Comparison of ENCODE assay signal across 22 cellular contexts in genomic region chr7:143356414-143357050, GRCh38. TPM values are rescaled to one million over a fixed set of nuclear protein-coding genes. Genes with fewer than 3 reads are reported as not detected.
DNase-seq lines count a peak whose midpoint lies in the region; ATAC-seq, FAIRE-seq and TF ChIP-seq lines count a peak whose summit lies in the region.
"Had no signal": no experiment of that assay in that cellular context is flagged by ENCODE, and none has a peak within 500 bp of the region (broad histone marks: within the 10 kb centered on the region; RNA-seq: fewer than 3 reads in every experiment).

No MANE protein-coding gene starts in this region.

- no peaks in the 10 kb centered on the region for H3K79me2 ChIP-seq in HepG2 (ENCODE audit: insufficient read depth, low read length)

- H3K27ac ChIP-seq in HepG2 (ENCODE audit: extremely low read length, insufficient read depth, low read length) (no peak overlapping the region), right lobe of liver (no peak overlapping the region), endodermal cell (ENCODE audit: low read depth, low read length) (no peak overlapping the region), neuronal stem cell (replicated peaks; ENCODE audit: low read length) (no peak overlapping the region), temporal lobe (ENCODE audit: low read depth, low read length) (peak overlapping the region; percentile 10)
- H3K27ac ChIP-seq: BLaER1 had no signal

- no peaks in the 10 kb centered on the region for H3K9me3 Mint-ChIP-seq in endodermal cell
- H3K9me3 Mint-ChIP-seq: HFFc6 had no signal

- H3K9ac ChIP-seq in HepG2 (ENCODE audit: insufficient read depth, low read depth, low read length) (no peak overlapping the region), endodermal cell (ENCODE audit: extremely low read depth, low read length, poor library complexity, severe bottlenecking) (no peak overlapping the region), neuronal stem cell (ENCODE audit: low read depth, low read length, poor library complexity) (no peak overlapping the region)
- H3K9ac ChIP-seq: BLaER1 had no signal

- peaks cover 32% of the 10 kb centered on the region for H3K27me3 Mint-ChIP-seq in endodermal cell (ENCODE audit: insufficient read depth)

- intact Hi-C loops in HepG2 (cut with micrococcal nuclease; ENCODE audit: unreplicated experiment), result no loop called here
- intact Hi-C loops in right lobe of liver (cut with DNase I), result no loop called here

- no peaks in the 10 kb centered on the region for H3K36me3 Mint-ChIP-seq in endodermal cell (ENCODE audit: low read depth)
- H3K36me3 Mint-ChIP-seq: CD4-positive, alpha-beta memory T cell had no signal

- H3K4me2 ChIP-seq in HepG2 (ENCODE audit: low read depth, low read length) (no peak overlapping the region), neuronal stem cell (ENCODE audit: insufficient read depth, low read length, poor library complexity, severe bottlenecking) (no peak overlapping the region)
- H3K4me2 ChIP-seq: BLaER1 had no signal

- TF ChIP-seq CTCF in HepG2 (CRISPR knock-in tag; IDR thresholded peaks at IDR 0.05) (no peak), right lobe of liver (IDR thresholded peaks at IDR 0.05) (no peak), endodermal cell (conservative IDR thresholded peaks at IDR 0.05) (no peak), GM13976 (IDR thresholded peaks at IDR 0.05; ENCODE audit: borderline replicate concordance, control extremely low read depth, extremely low read depth, insufficient read depth, missing control alignments) (no peak)

- H3K4ac ChIP-seq in neuronal stem cell (ENCODE audit: low read length), result no peak overlapping the region

- no peak overlapping the region for H2BK120ac ChIP-seq in neuronal stem cell (ENCODE audit: low read depth, low read length)

- H3K14ac ChIP-seq in neuronal stem cell (ENCODE audit: low read length), result no peak overlapping the region

- TF ChIP-seq EP300 in HepG2 (IDR thresholded peaks at IDR 0.05; ENCODE audit: low read depth in 2 of 2, low read length in 2 of 2) (no peak), HepG2 (CRISPR knock-in tag; IDR thresholded peaks at IDR 0.05; ENCODE audit: borderline replicate concordance) (no peak)

- no peak overlapping the region for H3K18ac ChIP-seq in neuronal stem cell (ENCODE audit: low read length)

- peak overlapping the region; percentile 25 for H3K23ac ChIP-seq in neuronal stem cell (ENCODE audit: low read depth, low read length, poor library complexity)

- no peak for ATAC-seq in HepG2
- ATAC-seq in right lobe of liver, result no peak
- ATAC-seq: GM12878, HCT116 had no signal

- peaks cover 3 to 45% of the 10 kb centered on the region in 2 experiments; a peak in 4 of 5 replicates for H3K27me3 ChIP-seq in HepG2 (ENCODE audit: control insufficient read depth in 1 of 2, insufficient read depth in 2 of 2, low read length in 2 of 2)
- H3K27me3 ChIP-seq in right lobe of liver, result no peaks in the 10 kb centered on the region
- peaks cover 23% of the 10 kb centered on the region for H3K27me3 ChIP-seq in endodermal cell (ENCODE audit: control insufficient read depth, insufficient read depth, low read length, poor library complexity, severe bottlenecking)
- H3K27me3 ChIP-seq in neuronal stem cell (ENCODE audit: control insufficient read depth in 3 of 3, insufficient read depth in 3 of 3, low read depth in 1 of 3, low read length in 3 of 3), result no peaks in the 10 kb centered on the region

- FAIRE-seq in HepG2 (lab: Jason Lieb, UNC), result no peak
- FAIRE-seq: GM12878, GM18507, HTR-8/SVneo had no signal

- in situ Hi-C loops in HepG2 (cut with HindIII; ENCODE audit: extremely low pct_ligation_motif_present, low pct_unique_long_range_greater_than_20kb), result no loop called here
- in situ Hi-C loops in GM13976 (cut with MboI; ENCODE audit: low sequenced_read_pairs, unreplicated experiment), result no loop called here

- H3K79me1 ChIP-seq in neuronal stem cell (ENCODE audit: low read depth, low read length), result peaks cover 2% of the 10 kb centered on the region

- H3K36me3 ChIP-seq in HepG2 (replicated peaks in 1 of 2; ENCODE audit: control insufficient read depth in 1 of 2, insufficient read depth in 2 of 2, low read length in 2 of 2) (no peaks in the 10 kb centered on the region), right lobe of liver (no peaks in the 10 kb centered on the region), endodermal cell (ENCODE audit: control insufficient read depth, insufficient read depth, low read length) (no peaks in the 10 kb centered on the region), neuronal stem cell (replicated peaks in 1 of 2; ENCODE audit: control insufficient read depth in 2 of 2, insufficient read depth in 2 of 2, low read length in 2 of 2) (peaks cover 37 to 42% of the 10 kb centered on the region in 2 donors)
- H3K36me3 ChIP-seq: BLaER1 had no signal

- DNase-seq in HepG2 (ENCODE audit: low spot score), result no peak
- DNase-seq in right lobe of liver, result no peak
- DNase-seq in endodermal cell, result peak; percentile 29
- DNase-seq in neuronal stem cell (ENCODE audit: low spot score), result no peak
- DNase-seq in NCI-H69 (lab: John Stamatoyannopoulos, UW), result no peak
- DNase-seq in GM13976 (ENCODE audit: low spot score), result no peak
- no peak for DNase-seq in cerebellar nuclear complex (lab: John Stamatoyannopoulos, UW)
- DNase-seq: 8988T; CD4-positive, alpha-beta memory T cell; DMS79 treated with DMSO at 0.1 percent for 48 hours; GOT3; H7; HFFc6 had no signal

- TF ChIP-seq POLR2A in HepG2 (IDR thresholded peaks at IDR 0.05; ENCODE audit: insufficient read depth in 1 of 2, low read depth in 2 of 2, low read length in 2 of 2) (no peak), right lobe of liver (IDR thresholded peaks at IDR 0.05) (no peak)

- H2AK5ac ChIP-seq in neuronal stem cell (ENCODE audit: low read depth, low read length), result no peak overlapping the region

- H2BK15ac ChIP-seq in neuronal stem cell (ENCODE audit: low read length), result no peak overlapping the region

- H3K4me1 Mint-ChIP-seq in endodermal cell, result peaks cover 3% of the 10 kb centered on the region

- no peak overlapping the region for H4K8ac ChIP-seq in neuronal stem cell (ENCODE audit: low read depth, low read length)

- H3K4me3 ChIP-seq in HepG2 (replicated peaks in 1 of 3; ENCODE audit: insufficient read depth in 1 of 3, low read depth in 2 of 3, low read length in 3 of 3) (no peak overlapping the region), right lobe of liver (no peak overlapping the region), endodermal cell (ENCODE audit: low read length) (no peak overlapping the region), neuronal stem cell (ENCODE audit: low read length in 2 of 2) (no peak overlapping the region)
- H3K4me3 ChIP-seq: BLaER1, GM12878 had no signal

- H2AFZ ChIP-seq in HepG2 (ENCODE audit: low read length), result no peak overlapping the region
- H2AFZ ChIP-seq in neuronal stem cell (ENCODE audit: low read length), result no peak overlapping the region

- no peak overlapping the region for H3K27ac Mint-ChIP-seq in endodermal cell
- H3K27ac Mint-ChIP-seq: CD14-positive monocyte, HFFc6 had no signal

- H4K91ac ChIP-seq in neuronal stem cell (ENCODE audit: low read depth, low read length, poor library complexity), result no peak overlapping the region

- H4K20me1 ChIP-seq in HepG2 (ENCODE audit: insufficient read depth, low read length), result no peaks in the 10 kb centered on the region

- H3K4me3 Mint-ChIP-seq in endodermal cell, result no peak overlapping the region
- H3K4me3 Mint-ChIP-seq: CD14-positive monocyte, HFFc6 had no signal

- H2BK5ac ChIP-seq in neuronal stem cell (ENCODE audit: low read length), result no peak overlapping the region

- no peaks in the 10 kb centered on the region for H3K9me3 ChIP-seq in HepG2 (ENCODE audit: low read length)
- no peaks in the 10 kb centered on the region for H3K9me3 ChIP-seq in right lobe of liver
- H3K9me3 ChIP-seq in endodermal cell (ENCODE audit: control insufficient read depth, low read length), result no peaks in the 10 kb centered on the region
- no peaks in the 10 kb centered on the region for H3K9me3 ChIP-seq in neuronal stem cell (replicated peaks in 1 of 2; ENCODE audit: control insufficient read depth in 2 of 2, insufficient read depth in 1 of 2, low read depth in 1 of 2, low read length in 2 of 2)
- H3K9me3 ChIP-seq: BLaER1 had no signal

- no peak overlapping the region for H2BK12ac ChIP-seq in neuronal stem cell (ENCODE audit: low read length)

- WGBS in HepG2 (ENCODE audit: low lambda C conversion rate), result 40% methylated on average over 3 of the region's 13 CpGs
- 100% methylated on average over 2 of the region's 13 CpGs for WGBS in right lobe of liver (ENCODE audit: insufficient coverage, low coverage, low lambda C conversion rate, missing lambda C conversion rate)
- 95 to 100% methylated on average over 5 to 13 of the region's 13 CpGs for WGBS in endodermal cell (ENCODE audit: insufficient coverage in 1 of 2, insufficient read length in 1 of 2), 2 experiments
- WGBS in neuronal stem cell (ENCODE audit: extremely low coverage in 2 of 2, insufficient read length in 2 of 2, insufficient replicate concordance in 1 of 2), 2 donors, result no CpG with 5 or more reads among the region's 13 CpGs

- no TSS peak for BruUV-seq in HepG2 (replicated peaks; lab: Mats Ljungman, UMichigan)

- no peak for TF ChIP-seq RAD21 in HepG2 (CRISPR knock-in tag; IDR thresholded peaks at IDR 0.05)

- POLR2A ChIA-PET in HepG2 (lab: Yijun Ruan, JAX), result no interaction called here

- no peaks in the 10 kb centered on the region for H3K4me1 ChIP-seq in HepG2 (ENCODE audit: insufficient read depth, low read length)
- peaks cover 0 to 11% (median 2%) of the 10 kb centered on the region in 4 donors for H3K4me1 ChIP-seq in right lobe of liver
- no peaks in the 10 kb centered on the region for H3K4me1 ChIP-seq in endodermal cell (ENCODE audit: control insufficient read depth, insufficient read depth, low read length)
- H3K4me1 ChIP-seq in neuronal stem cell (ENCODE audit: control insufficient read depth in 2 of 2, insufficient read depth in 1 of 2, low read depth in 1 of 2, low read length in 2 of 2), result peaks cover 24% of the 10 kb centered on the region in 2 donors

- CTCF ChIA-PET in HepG2 (lab: Yijun Ruan, JAX; ENCODE audit: low intra/inter-chr PET ratio, low total read pairs), result no interaction called here

RNA-seq across cellular contexts. Expression of gene FAM131B, which starts 6.0 kb away (rescaled TPM):
- 0.07 TPM in 1 of 2 replicates, not detected in the other for total RNA-seq in HepG2 (2016; rRNA removed; fragmentation: Illumina TruSeq; extraction: Trizol)
- total RNA-seq in HepG2 (2016; cell fraction: cytosol; rRNA removed; fragmentation: Illumina TruSeq; extraction: Trizol; ENCODE audit: low read depth), result not detected in 2 replicates
- total RNA-seq in HepG2 (2016; cell fraction: insoluble cytoplasmic fraction; rRNA removed; fragmentation: Illumina TruSeq; extraction: Trizol), result 0.15 TPM in 1 of 2 replicates, not detected in the other
- not detected in 2 replicates for total RNA-seq in HepG2 (2016; cell fraction: membrane; rRNA removed; fragmentation: Illumina TruSeq; extraction: Trizol)
- total RNA-seq in HepG2 (2016; cell fraction: nucleus; rRNA removed; fragmentation: Illumina TruSeq; extraction: Trizol), result not detected in 2 replicates
- polyA plus RNA-seq in HepG2 (2011; rRNA removed), result not detected in 2 replicates
- not detected in 2 replicates for polyA plus RNA-seq in HepG2 (2011; cell fraction: cytosol; rRNA removed)
- polyA plus RNA-seq in HepG2 (2011; cell fraction: nucleus; rRNA removed), result not detected in 2 replicates
- polyA plus RNA-seq in HepG2 (2012), result not detected in 2 replicates
- not detected in 2 replicates for polyA plus RNA-seq in HepG2 (2016; cell fraction: cytosol; fragmentation: Illumina TruSeq; extraction: Trizol; ENCODE audit: low read depth)
- polyA plus RNA-seq in HepG2 (2016; cell fraction: insoluble cytoplasmic fraction; fragmentation: Illumina TruSeq; extraction: Trizol; ENCODE audit: low read depth), result not detected in 2 replicates
- polyA plus RNA-seq in HepG2 (2016; cell fraction: membrane; fragmentation: Illumina TruSeq; extraction: Trizol; ENCODE audit: low read depth), result not detected in 2 replicates
- polyA plus RNA-seq in HepG2 (2016; cell fraction: nucleus; fragmentation: Illumina TruSeq; extraction: Trizol; ENCODE audit: insufficient read depth, low read depth), result not detected in 2 replicates
- 0.54 TPM in 1 of 2 replicates, not detected in the other for polyA minus RNA-seq in HepG2 (2011; rRNA and poly(A)+ RNA removed; ENCODE audit: low replicate concordance)
- not detected in 2 replicates for polyA minus RNA-seq in HepG2 (2011; cell fraction: cytosol; rRNA and poly(A)+ RNA removed)
- polyA minus RNA-seq in HepG2 (2011; cell fraction: nucleus; rRNA and poly(A)+ RNA removed), result not detected in 2 replicates
- total RNA-seq in right lobe of liver, result under 1 TPM; 0.05 to 0.51 (median 0.14) TPM
- 1 to 10 TPM; 1.9 to 3.6 TPM for total RNA-seq in endodermal cell
- 26.5 TPM for polyA plus RNA-seq in endodermal cell (2013, experiment 1 of 2)
- polyA plus RNA-seq in endodermal cell (2013, experiment 2 of 2), result 21.7 TPM
- 27.3 TPM for polyA plus RNA-seq in neuronal stem cell (2013, experiment 1 of 2)
- 26.2 TPM for polyA plus RNA-seq in neuronal stem cell (2013, experiment 2 of 2)
- total RNA-seq in temporal lobe, result 79.7 TPM
- polyA plus RNA-seq: CD4-positive, alpha-beta memory T cell had no signal

RNA-seq across cellular contexts. Expression of gene ZYX, which starts 24.6 kb away (rescaled TPM):
- total RNA-seq in HepG2 (2016; rRNA removed; fragmentation: Illumina TruSeq; extraction: Trizol), result 13.1 and 13.7 TPM in 2 replicates
- 4.5 and 5.0 TPM in 2 replicates for total RNA-seq in HepG2 (2016; cell fraction: cytosol; rRNA removed; fragmentation: Illumina TruSeq; extraction: Trizol; ENCODE audit: low read depth)
- total RNA-seq in HepG2 (2016; cell fraction: insoluble cytoplasmic fraction; rRNA removed; fragmentation: Illumina TruSeq; extraction: Trizol), result 13.1 and 14.8 TPM in 2 replicates
- 14.4 and 16.8 TPM in 2 replicates for total RNA-seq in HepG2 (2016; cell fraction: membrane; rRNA removed; fragmentation: Illumina TruSeq; extraction: Trizol)
- total RNA-seq in HepG2 (2016; cell fraction: nucleus; rRNA removed; fragmentation: Illumina TruSeq; extraction: Trizol), result 17.7 and 17.8 TPM in 2 replicates
- 9.9 and 10.5 TPM in 2 replicates for polyA plus RNA-seq in HepG2 (2011; rRNA removed)
- 5.3 and 6.8 TPM in 2 replicates for polyA plus RNA-seq in HepG2 (2011; cell fraction: cytosol; rRNA removed)
- polyA plus RNA-seq in HepG2 (2011; cell fraction: nucleus; rRNA removed), result 39.4 and 48.1 TPM in 2 replicates
- 28.9 and 45.1 TPM in 2 replicates for polyA plus RNA-seq in HepG2 (2012)
- 21.1 and 21.6 TPM in 2 replicates for polyA plus RNA-seq in HepG2 (2016; cell fraction: cytosol; fragmentation: Illumina TruSeq; extraction: Trizol; ENCODE audit: low read depth)
- 42.5 and 68.7 TPM in 2 replicates for polyA plus RNA-seq in HepG2 (2016; cell fraction: insoluble cytoplasmic fraction; fragmentation: Illumina TruSeq; extraction: Trizol; ENCODE audit: low read depth)
- polyA plus RNA-seq in HepG2 (2016; cell fraction: membrane; fragmentation: Illumina TruSeq; extraction: Trizol; ENCODE audit: low read depth), result 38.4 and 41.1 TPM in 2 replicates
- polyA plus RNA-seq in HepG2 (2016; cell fraction: nucleus; fragmentation: Illumina TruSeq; extraction: Trizol; ENCODE audit: insufficient read depth, low read depth), result 65.4 and 70.0 TPM in 2 replicates
- polyA minus RNA-seq in HepG2 (2011; rRNA and poly(A)+ RNA removed; ENCODE audit: low replicate concordance), result 21.6 and 35.6 TPM in 2 replicates
- 17.9 and 21.7 TPM in 2 replicates for polyA minus RNA-seq in HepG2 (2011; cell fraction: cytosol; rRNA and poly(A)+ RNA removed)
- polyA minus RNA-seq in HepG2 (2011; cell fraction: nucleus; rRNA and poly(A)+ RNA removed), result 22.5 and 32.2 TPM in 2 replicates
- 100 to 1,000 TPM in 1 of 6 experiments, 10 to 100 TPM in 5; 29.7 to 129 (median 43.6) TPM for total RNA-seq in right lobe of liver
- total RNA-seq in endodermal cell, result 100 to 1,000 TPM; 127 to 161 TPM
- polyA plus RNA-seq in endodermal cell (2013, experiment 1 of 2), result 116 TPM
- polyA plus RNA-seq in endodermal cell (2013, experiment 2 of 2), result 102 TPM
- 85.0 TPM for polyA plus RNA-seq in neuronal stem cell (2013, experiment 1 of 2)
- polyA plus RNA-seq in neuronal stem cell (2013, experiment 2 of 2), result 85.7 TPM
- total RNA-seq in temporal lobe, result 10.6 TPM

RNA-seq across cellular contexts. Expression of gene CLCN1, which starts 40.6 kb away (rescaled TPM):
- total RNA-seq in HepG2 (2016; rRNA removed; fragmentation: Illumina TruSeq; extraction: Trizol) (not detected in 2 replicates), right lobe of liver (not detected), endodermal cell (under 1 TPM in 1 of 2 donors, not detected in 1; 0.53 TPM), temporal lobe (not detected)
- total RNA-seq in HepG2 (2016; cell fraction: cytosol; rRNA removed; fragmentation: Illumina TruSeq; extraction: Trizol; ENCODE audit: low read depth), result not detected in 2 replicates
- not detected in 2 replicates for total RNA-seq in HepG2 (2016; cell fraction: insoluble cytoplasmic fraction; rRNA removed; fragmentation: Illumina TruSeq; extraction: Trizol)
- not detected in 2 replicates for total RNA-seq in HepG2 (2016; cell fraction: membrane; rRNA removed; fragmentation: Illumina TruSeq; extraction: Trizol)
- not detected in 2 replicates for total RNA-seq in HepG2 (2016; cell fraction: nucleus; rRNA removed; fragmentation: Illumina TruSeq; extraction: Trizol)
- 0.01 TPM in 1 of 2 replicates, not detected in the other for polyA plus RNA-seq in HepG2 (2011; rRNA removed)
- not detected in 2 replicates for polyA plus RNA-seq in HepG2 (2011; cell fraction: cytosol; rRNA removed)
- polyA plus RNA-seq in HepG2 (2011; cell fraction: nucleus; rRNA removed), result not detected in 2 replicates
- not detected in 2 replicates for polyA plus RNA-seq in HepG2 (2012)
- not detected in 2 replicates for polyA plus RNA-seq in HepG2 (2016; cell fraction: cytosol; fragmentation: Illumina TruSeq; extraction: Trizol; ENCODE audit: low read depth)
- polyA plus RNA-seq in HepG2 (2016; cell fraction: insoluble cytoplasmic fraction; fragmentation: Illumina TruSeq; extraction: Trizol; ENCODE audit: low read depth), result not detected in 2 replicates
- not detected in 2 replicates for polyA plus RNA-seq in HepG2 (2016; cell fraction: membrane; fragmentation: Illumina TruSeq; extraction: Trizol; ENCODE audit: low read depth)
- polyA plus RNA-seq in HepG2 (2016; cell fraction: nucleus; fragmentation: Illumina TruSeq; extraction: Trizol; ENCODE audit: insufficient read depth, low read depth), result not detected in 2 replicates
- polyA minus RNA-seq in HepG2 (2011; rRNA and poly(A)+ RNA removed; ENCODE audit: low replicate concordance), result 0.07 TPM in 1 of 2 replicates, not detected in the other
- polyA minus RNA-seq in HepG2 (2011; cell fraction: cytosol; rRNA and poly(A)+ RNA removed), result not detected in 2 replicates
- not detected in 2 replicates for polyA minus RNA-seq in HepG2 (2011; cell fraction: nucleus; rRNA and poly(A)+ RNA removed)
- polyA plus RNA-seq in endodermal cell (2013, experiment 1 of 2), result not detected
- 0.08 TPM for polyA plus RNA-seq in endodermal cell (2013, experiment 2 of 2)
- 0.03 TPM for polyA plus RNA-seq in neuronal stem cell (2013, experiment 1 of 2)
- polyA plus RNA-seq in neuronal stem cell (2013, experiment 2 of 2), result 0.04 TPM
- total RNA-seq: A673; CD4-positive, alpha-beta memory T cell; GM12878; HFFc6 had no signal
- polyA plus RNA-seq: AG04450 had no signal

RNA-seq across cellular contexts. Expression of gene EPHA1, which starts 52.1 kb away (rescaled TPM):
- total RNA-seq in HepG2 (2016; rRNA removed; fragmentation: Illumina TruSeq; extraction: Trizol) (7.7 and 17.1 TPM in 2 replicates), right lobe of liver (10 to 100 TPM; 12.6 to 41.3 (median 16.5) TPM), endodermal cell (100 to 1,000 TPM in 1 of 2 donors, 10 to 100 TPM in 1; 70.0 to 103 TPM), temporal lobe (0.49 TPM)
- 2.7 and 3.2 TPM in 2 replicates for total RNA-seq in HepG2 (2016; cell fraction: cytosol; rRNA removed; fragmentation: Illumina TruSeq; extraction: Trizol; ENCODE audit: low read depth)
- 7.0 and 14.9 TPM in 2 replicates for total RNA-seq in HepG2 (2016; cell fraction: insoluble cytoplasmic fraction; rRNA removed; fragmentation: Illumina TruSeq; extraction: Trizol)
- total RNA-seq in HepG2 (2016; cell fraction: membrane; rRNA removed; fragmentation: Illumina TruSeq; extraction: Trizol), result 5.7 and 6.3 TPM in 2 replicates
- 14.0 and 17.5 TPM in 2 replicates for total RNA-seq in HepG2 (2016; cell fraction: nucleus; rRNA removed; fragmentation: Illumina TruSeq; extraction: Trizol)
- polyA plus RNA-seq in HepG2 (2011; rRNA removed), result 4.6 and 8.1 TPM in 2 replicates
- polyA plus RNA-seq in HepG2 (2011; cell fraction: cytosol; rRNA removed), result 4.3 and 5.5 TPM in 2 replicates
- polyA plus RNA-seq in HepG2 (2011; cell fraction: nucleus; rRNA removed), result 9.8 and 14.1 TPM in 2 replicates
- 4.8 and 5.8 TPM in 2 replicates for polyA plus RNA-seq in HepG2 (2012)
- polyA plus RNA-seq in HepG2 (2016; cell fraction: cytosol; fragmentation: Illumina TruSeq; extraction: Trizol; ENCODE audit: low read depth), result 1.9 and 2.5 TPM in 2 replicates
- polyA plus RNA-seq in HepG2 (2016; cell fraction: insoluble cytoplasmic fraction; fragmentation: Illumina TruSeq; extraction: Trizol; ENCODE audit: low read depth), result 4.8 and 8.3 TPM in 2 replicates
- 2.9 and 3.6 TPM in 2 replicates for polyA plus RNA-seq in HepG2 (2016; cell fraction: membrane; fragmentation: Illumina TruSeq; extraction: Trizol; ENCODE audit: low read depth)
- polyA plus RNA-seq in HepG2 (2016; cell fraction: nucleus; fragmentation: Illumina TruSeq; extraction: Trizol; ENCODE audit: insufficient read depth, low read depth), result 17.9 and 25.7 TPM in 2 replicates
- 0.07 and 13.9 TPM in 2 replicates for polyA minus RNA-seq in HepG2 (2011; rRNA and poly(A)+ RNA removed; ENCODE audit: low replicate concordance)
- polyA minus RNA-seq in HepG2 (2011; cell fraction: cytosol; rRNA and poly(A)+ RNA removed), result 4.2 and 4.4 TPM in 2 replicates
- 8.0 and 8.8 TPM in 2 replicates for polyA minus RNA-seq in HepG2 (2011; cell fraction: nucleus; rRNA and poly(A)+ RNA removed)
- polyA plus RNA-seq in endodermal cell (2013, experiment 1 of 2), result 8.4 TPM
- polyA plus RNA-seq in endodermal cell (2013, experiment 2 of 2), result 5.8 TPM
- polyA plus RNA-seq in neuronal stem cell (2013, experiment 1 of 2), result 0.24 TPM
- 0.15 TPM for polyA plus RNA-seq in neuronal stem cell (2013, experiment 2 of 2)
- total RNA-seq: HFFc6 had no signal

Comparison
In these comparisons a context has a peak if more than half of its experiments do, and no peak if none do; other contexts are left out.
1. RNA of gene FAM131B, which starts 6.0 kb away (total RNA-seq): 79.7 TPM in temporal lobe (single experiment); 1.9 to 3.6 TPM in endodermal cell, 0.05 to 0.51 TPM in right lobe of liver and 0.07 to 0.15 TPM in HepG2; every median in the first group is over 10 times any median in the second.